9 cellular contexts compared by ENCODE assay signal in the genomic region with DNA sequence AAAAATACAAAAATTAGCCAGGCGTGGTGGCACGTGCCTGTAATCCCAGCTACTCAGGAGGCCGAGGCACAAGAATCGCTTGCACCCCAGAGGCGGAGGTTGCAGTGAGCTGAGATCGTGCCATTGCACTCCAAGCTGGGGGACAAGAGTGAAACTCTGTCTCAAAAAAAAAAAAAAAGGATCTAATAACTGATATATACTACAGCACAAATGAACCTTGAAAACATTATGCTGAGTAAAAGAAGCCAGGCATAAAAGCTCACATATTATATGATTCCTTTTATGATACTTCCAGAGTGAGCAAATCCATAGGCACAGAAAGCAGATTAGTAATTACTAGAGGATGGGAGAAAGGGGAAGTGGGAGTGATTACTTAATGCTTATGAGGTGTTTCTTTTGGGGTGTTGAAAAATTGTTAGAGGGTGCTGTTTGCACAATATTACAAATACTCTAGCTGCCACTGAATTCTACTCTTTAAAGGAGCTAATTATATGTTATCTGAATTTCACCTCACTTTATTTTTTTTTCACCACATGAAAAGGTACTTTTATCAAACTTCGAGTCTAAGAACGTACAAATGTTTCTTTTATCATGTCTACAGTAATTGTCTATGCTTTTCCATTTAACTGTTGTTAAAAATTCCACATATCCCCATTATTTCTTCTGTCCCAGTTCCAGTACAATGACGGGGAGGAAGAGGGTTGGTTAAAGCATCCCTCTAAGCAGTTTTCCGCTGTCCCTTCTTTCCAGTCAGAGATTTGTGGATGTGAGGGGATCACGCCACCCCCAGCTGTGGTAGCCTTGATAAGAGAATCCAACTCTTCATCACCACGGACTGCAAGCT.
A peak's percentile ranks its signal among the peaks of the same experiment; 100 is the strongest.
DNase-seq lines count a peak whose midpoint lies in the region; ATAC-seq, FAIRE-seq and TF ChIP-seq lines count a peak whose summit lies in the region.
"Had no signal": no experiment of that assay in that cellular context is flagged by ENCODE, and none has a peak within 500 bp of the region (broad histone marks: within the 10 kb centered on the region; RNA-seq: fewer than 3 reads in every experiment).

No MANE protein-coding gene starts in this region.

- H3K9me3 ChIP-seq in thymus (ENCODE audit: control insufficient read depth): no peaks in the 10 kb centered on the region
- H3K9me3 ChIP-seq: SJSA1 had no signal

- peaks cover 30% of the 10 kb centered on the region for H3K27me3 Mint-ChIP-seq in activated naive CD4-positive, alpha-beta T cell treated with anti-CD3 and anti-CD28 coated beads, Interleukin-2, amount 10 ng/mL, durations not matched to agents 7 days and 5 days

- H3K4me1 Mint-ChIP-seq in activated naive CD4-positive, alpha-beta T cell treated with anti-CD3 and anti-CD28 coated beads, Interleukin-2, amount 10 ng/mL, durations not matched to agents 7 days and 5 days: peaks cover 17% of the 10 kb centered on the region

- no peak for DNase-seq in activated naive CD4-positive, alpha-beta T cell treated with anti-CD3 and anti-CD28 coated beads, Interleukin-2, amount 10 ng/mL, durations not matched to agents 7 days and 5 days
- no peak for DNase-seq in activated naive CD4-positive, alpha-beta T cell treated with Interleukin-2 at 50 U/mL for 16 hours
- DNase-seq in kidney epithelial cell (ENCODE audit: low read depth) (no peak), RCC 7860 (ENCODE audit: low spot score) (no peak)
- no peak for DNase-seq in stimulated activated CD4-positive, alpha-beta T cell treated with anti-CD3 and anti-CD28 coated beads, Interleukin-1b, Interleukin-23, amount 100 ng/mL, for 48 hours

- no peaks in the 10 kb centered on the region for H3K36me3 ChIP-seq in kidney epithelial cell (ENCODE audit: control insufficient read depth, insufficient read depth, low read length)
- H3K36me3 ChIP-seq in thymus (ENCODE audit: control insufficient read depth, insufficient read depth): no peaks in the 10 kb centered on the region
- H3K36me3 ChIP-seq: SJSA1 had no signal

- CTCF ChIA-PET in activated naive CD4-positive, alpha-beta T cell treated with anti-CD3 and anti-CD28 coated beads, Interleukin-2, amount 10 ng/mL, durations not matched to agents 7 days and 5 days (lab: Charles Lee): interaction anchor here (0.6 to 1.5 kb wide), 5 partner anchors 10 to 1463 kb away, joined by 3 to 5 read pairs (median 3); no protein-coding TSS in a partner anchor

- no peak for FAIRE-seq in RCC 7860 (lab: Jason Lieb, UNC)

- H3K4me3 ChIP-seq in kidney epithelial cell (ENCODE audit: low read depth, low read length) (peak overlapping the region; percentile 46), thymus (ENCODE audit: low read length) (peak overlapping the region; percentile 55)
- H3K4me3 ChIP-seq: SJSA1 had no signal

- no peaks in the 10 kb centered on the region for H3K9me3 Mint-ChIP-seq in activated naive CD4-positive, alpha-beta T cell treated with anti-CD3 and anti-CD28 coated beads, Interleukin-2, amount 10 ng/mL, durations not matched to agents 7 days and 5 days

- H3K36me3 Mint-ChIP-seq in activated naive CD4-positive, alpha-beta T cell treated with anti-CD3 and anti-CD28 coated beads, Interleukin-2, amount 10 ng/mL, durations not matched to agents 7 days and 5 days: no peaks in the 10 kb centered on the region

- H3K4me3 Mint-ChIP-seq in activated naive CD4-positive, alpha-beta T cell treated with anti-CD3 and anti-CD28 coated beads, Interleukin-2, amount 10 ng/mL, durations not matched to agents 7 days and 5 days: peak overlapping the region; percentile 77

- no peak for TF ChIP-seq CTCF in kidney epithelial cell (IDR thresholded peaks at IDR 0.05; ENCODE audit: insufficient read depth, low read length, poor library complexity, severe bottlenecking)

- H3K27ac ChIP-seq in adipose tissue (ENCODE audit: low read depth, low read length): peak overlapping the region; percentile 38
- H3K27ac ChIP-seq in thymus (ENCODE audit: low read depth): no peak overlapping the region
- H3K27ac ChIP-seq: SJSA1 had no signal

- H3K27ac Mint-ChIP-seq in activated naive CD4-positive, alpha-beta T cell treated with anti-CD3 and anti-CD28 coated beads, Interleukin-2, amount 10 ng/mL, durations not matched to agents 7 days and 5 days: no peak overlapping the region

- 61 to 68% (median 61%) methylated on average over 12 of the region's 12 CpGs for WGBS in adipose tissue, 3 donors
- 62% methylated on average over 12 of the region's 12 CpGs for WGBS in thymus

- peaks cover 2% of the 10 kb centered on the region for H3K4me1 ChIP-seq in thymus (ENCODE audit: control insufficient read depth, insufficient read depth, low read length)
- H3K4me1 ChIP-seq: SJSA1 had no signal

- ATAC-seq in GM21528 (IDR thresholded peaks at IDR 0.05; ENCODE audit: low FRiP score, unreplicated experiment): no peak

- no peaks in the 10 kb centered on the region for H3K27me3 ChIP-seq in kidney epithelial cell (ENCODE audit: control insufficient read depth, insufficient read depth, low read length)
- no peaks in the 10 kb centered on the region for H3K27me3 ChIP-seq in thymus (ENCODE audit: control insufficient read depth, insufficient read depth)
